ENCODE assay signal across 10 cellular contexts in genomic region chr1:25140073-25140797, GRCh38.
DNase-seq lines count a peak whose midpoint lies in the region; ATAC-seq, FAIRE-seq and TF ChIP-seq lines count a peak whose summit lies in the region.
"Had no signal": no experiment of that assay in that cellular context is flagged by ENCODE, and none has a peak within 500 bp of the region (broad histone marks: within the 10 kb centered on the region; RNA-seq: fewer than 3 reads in every experiment).

No MANE protein-coding gene starts in this region.

- H4K20me1 ChIP-seq in BLaER1 (no peaks in the 10 kb centered on the region), H1 (replicated peaks in 1 of 2; ENCODE audit: control insufficient read depth in 1 of 2, insufficient read depth in 2 of 2, low read length in 2 of 2) (no peaks in the 10 kb centered on the region)

- H3K18ac ChIP-seq in H1 (ENCODE audit: extremely low read depth, low read length) = 0 out of 2 replicates have a peak overlapping the region, but pooled peaks have one; percentile 3

- H4K91ac ChIP-seq in H1 (replicated peaks; ENCODE audit: insufficient read length, low read length) = peak overlapping the region; percentile 67

- H3K4me3 ChIP-seq in BLaER1 (no peak overlapping the region), H1 (ENCODE audit: extremely low read depth in 1 of 4, insufficient read depth in 2 of 4, low read depth in 3 of 4, low read length in 4 of 4) (no peak overlapping the region)

- DNase-seq in H1 (ENCODE audit: low read depth in 1 of 2, low spot score in 2 of 2) (peak in 1 of 2 experiments; percentile 44), endothelial cell (ENCODE audit: low spot score) (no peak), WTC11 (ENCODE audit: low spot score) (no peak), HTR-8/SVneo (ENCODE audit: insufficient read length, low spot score) (no peak)
- DNase-seq: activated naive CD4-positive, alpha-beta T cell treated with Interleukin-2 at 50 U/mL for 16 hours had no signal

- peak overlapping the region; percentile 45; the same call in 1 of the 2 replicates for H4K8ac ChIP-seq in H1 (ENCODE audit: extremely low read depth, insufficient read depth, low read length)

- H3K36me3 Mint-ChIP-seq in endothelial cell (ENCODE audit: low read depth, unreplicated experiment) (no peaks in the 10 kb centered on the region), WTC11 (no peaks in the 10 kb centered on the region)

- no peaks in the 10 kb centered on the region for H3K36me3 ChIP-seq in BLaER1
- no peaks in the 10 kb centered on the region for H3K36me3 ChIP-seq in H1 (ENCODE audit: control insufficient read depth in 2 of 4, insufficient read depth in 4 of 4, low read length in 3 of 4)

- H3K23ac ChIP-seq in H1 (ENCODE audit: insufficient read length) = no peak overlapping the region

- H3K9me3 Mint-ChIP-seq in endothelial cell (ENCODE audit: unreplicated experiment) (no peaks in the 10 kb centered on the region), WTC11 (no peaks in the 10 kb centered on the region)

- H3K4ac ChIP-seq in H1 (replicated peaks; ENCODE audit: insufficient read length, low read depth, low read length) = no peak overlapping the region

- ATAC-seq in GM19438 (IDR thresholded peaks at IDR 0.05; ENCODE audit: low read depth, unreplicated experiment) (peak; percentile 83), HG03460 (IDR thresholded peaks at IDR 0.05; ENCODE audit: unreplicated experiment) (peak; percentile 73), GM21528 (IDR thresholded peaks at IDR 0.05; ENCODE audit: low FRiP score, unreplicated experiment) (no peak), WTC11 (no peak; the same call in 1 of the 2 replicates)

- CTCF ChIA-PET in H1 (lab: Charles Lee; ENCODE audit: partially characterized antibody) = interaction anchor here (0.6 to 3.7 kb wide), 5 partner anchors 8 to 65 kb away, joined by 3 to 27 read pairs (median 5); no protein-coding TSS in a partner anchor
- CTCF ChIA-PET in WTC11 (lab: Charles Lee) = interaction anchor here (1.6 kb wide), 1 partner anchor 64 kb away, joined by 6 read pairs; no protein-coding TSS in a partner anchor

- peaks cover 58% of the 10 kb centered on the region for H3K4me1 ChIP-seq in BLaER1
- peaks cover 0 to 5% (median 1%) of the 10 kb centered on the region in 4 experiments; a peak in 2 of 7 replicates for H3K4me1 ChIP-seq in H1 (replicated peaks in 1 of 4; ENCODE audit: control insufficient read depth in 3 of 4, insufficient read depth in 4 of 4, low read length in 3 of 4)

- no peak for TF ChIP-seq CTCF in H1 (IDR thresholded peaks at IDR 0.05; ENCODE audit: control extremely low read depth in 1 of 3, insufficient read depth in 1 of 3, low read depth in 1 of 3, low read length in 3 of 3)
- TF ChIP-seq CTCF in endothelial cell (IDR thresholded peaks at IDR 0.05; ENCODE audit: unreplicated experiment) = no peak
- no peak for TF ChIP-seq CTCF in WTC11 (IDR thresholded peaks at IDR 0.05)

- H3K27ac ChIP-seq in BLaER1 (no peak overlapping the region), H1 (ENCODE audit: low read depth, low read length) (no peak overlapping the region)
- H3K27ac ChIP-seq: C4-2B had no signal

- no peak overlapping the region for H3K56ac ChIP-seq in H1 (replicated peaks; ENCODE audit: insufficient read length, low read depth, low read length)

- no peak overlapping the region; the same call in 1 of the 2 replicates for H2AK5ac ChIP-seq in H1 (ENCODE audit: low read depth, low read length)

- no peak for TF ChIP-seq POLR2A in H1 (IDR thresholded peaks at IDR 0.05; ENCODE audit: control extremely low read depth in 1 of 2, low read depth in 2 of 2, low read length in 2 of 2)

- H3K4me1 Mint-ChIP-seq in endothelial cell (ENCODE audit: unreplicated experiment) (peaks cover 10% of the 10 kb centered on the region), WTC11 (peaks cover 11% of the 10 kb centered on the region)

- H2BK5ac ChIP-seq in H1 (ENCODE audit: low read depth, low read length) = no peak overlapping the region; the same call in 1 of the 2 replicates

- peaks cover 10% of the 10 kb centered on the region for H3K27me3 Mint-ChIP-seq in endothelial cell (ENCODE audit: unreplicated experiment)
- H3K27me3 Mint-ChIP-seq in WTC11 (ENCODE audit: low read depth) = no peaks in the 10 kb centered on the region

- H3K9me3 ChIP-seq in BLaER1 = no peaks in the 10 kb centered on the region
- no peaks in the 10 kb centered on the region for H3K9me3 ChIP-seq in H1 (ENCODE audit: insufficient read depth in 2 of 2, low read depth in 1 of 2, low read length in 1 of 2)

- H3K27ac Mint-ChIP-seq in endothelial cell (ENCODE audit: unreplicated experiment) (no peak overlapping the region), WTC11 (no peak overlapping the region; the same call in 1 of the 2 replicates)

- H3K79me2 ChIP-seq in H1 (ENCODE audit: control insufficient read depth in 1 of 2, insufficient read depth in 2 of 2, low read length in 2 of 2) = no peaks in the 10 kb centered on the region

- H3K4me2 ChIP-seq in BLaER1 (peak overlapping the region; percentile 79), H1 (ENCODE audit: insufficient read depth in 1 of 2, low read depth in 2 of 2, low read length in 2 of 2) (no peak overlapping the region)

- H2BK20ac ChIP-seq in H1 (ENCODE audit: low read length) = 0 out of 2 replicates have a peak overlapping the region, but pooled peaks have one; percentile 40

- H3K4me3 Mint-ChIP-seq in endothelial cell (ENCODE audit: unreplicated experiment) (no peak overlapping the region), WTC11 (no peak overlapping the region)

- no peak overlapping the region for H2BK120ac ChIP-seq in H1 (replicated peaks; ENCODE audit: low read depth, low read length)

- H3K14ac ChIP-seq in H1 (ENCODE audit: insufficient read length) = no peak overlapping the region

- 91% methylated on average over 15 of the region's 15 CpGs; no CpG with 5 or more reads in 1 of the 2 experiments for WGBS in H1 (ENCODE audit: extremely low coverage in 1 of 2, insufficient coverage in 1 of 2, insufficient read length in 1 of 2, insufficient replicate concordance in 2 of 2, low coverage in 1 of 2, low lambda C conversion rate in 2 of 2, missing lambda C conversion rate in 1 of 2), 2 experiments

- no peak overlapping the region for H4K5ac ChIP-seq in H1 (ENCODE audit: insufficient read length, low read depth, low read length)

- H3K23me2 ChIP-seq in H1 (ENCODE audit: low read depth, low read length) = no peaks in the 10 kb centered on the region

- no peak overlapping the region for H2AFZ ChIP-seq in H1 (ENCODE audit: low read length)

- 0 out of 2 replicates have a peak overlapping the region, but pooled peaks have one; percentile 19 for H2BK15ac ChIP-seq in H1 (ENCODE audit: low read length)

- TF ChIP-seq RAD21 in H1 (IDR thresholded peaks at IDR 0.05 in 1 of 2, conservative IDR thresholded peaks at IDR 0.05 in 1 of 2; ENCODE audit: low read depth in 2 of 2, low read length in 2 of 2) = no peak

- H3K9ac ChIP-seq in BLaER1 (no peak overlapping the region), H1 (replicated peaks in 1 of 4; ENCODE audit: extremely low read depth in 1 of 4, low read depth in 3 of 4, low read length in 3 of 4) (no peak overlapping the region; a peak in 1 of 7 replicates)

- no peaks in the 10 kb centered on the region for H3K79me1 ChIP-seq in H1 (ENCODE audit: low read depth, low read length)

- no peaks in the 10 kb centered on the region for H3K27me3 ChIP-seq in BLaER1
- H3K27me3 ChIP-seq in H1 (replicated peaks in 1 of 4; ENCODE audit: control insufficient read depth in 3 of 4, extremely low read depth in 1 of 4, insufficient read depth in 3 of 4, low read length in 3 of 4) = no peaks in the 10 kb centered on the region

- POLR2A ChIA-PET in H1 (lab: Charles Lee; ENCODE audit: partially characterized antibody) (no interaction called here), WTC11 (lab: Charles Lee) (no interaction called here)

- TF ChIP-seq EP300 in H1 (IDR thresholded peaks at IDR 0.05; ENCODE audit: borderline replicate concordance in 1 of 2, low read depth in 2 of 2, low read length in 2 of 2) = no peak

- no peak overlapping the region for H2BK12ac ChIP-seq in H1 (ENCODE audit: low read depth, low read length)

- FAIRE-seq in H1 (lab: Jason Lieb, UNC) = no peak
- FAIRE-seq in HTR-8/SVneo (lab: Jason Lieb, UNC) = no peak

TF ChIP-seq in H1, 55 proteins besides CTCF, POLR2A, EP300 and RAD21:
- no peak for TF ChIP-seq GABPA (IDR thresholded peaks at IDR 0.05; ENCODE audit: borderline replicate concordance, insufficient read depth, low read length)
- no peak for TF ChIP-seq ZNF274 (IDR thresholded peaks at IDR 0.05; ENCODE audit: borderline replicate concordance, extremely low read depth, low read length)
- no peak for TF ChIP-seq EZH2 (IDR thresholded peaks at IDR 0.05; ENCODE audit: low read depth, low read length, severe bottlenecking)
- no peak for TF ChIP-seq RXRA (IDR thresholded peaks at IDR 0.05; ENCODE audit: insufficient read depth, low read depth, low read length)

TF ChIP-seq in WTC11, 78 proteins besides CTCF, POLR2A, EP300 and RAD21 (continues in another document):
- TF ChIP-seq CBFB (CRISPR knock-in tag; IDR thresholded peaks at IDR 0.05; ENCODE audit: low read depth) = no peak
- no peak for TF ChIP-seq FOXK1 (CRISPR knock-in tag; IDR thresholded peaks at IDR 0.05)
- no peak for TF ChIP-seq PRDM15 (CRISPR knock-in tag; IDR thresholded peaks at IDR 0.05)

Comparison
In these comparisons a context has a peak if more than half of its experiments do, and no peak if none do; other contexts are left out.
1. ATAC-seq: peak in GM19438 (single experiment) and HG03460 (single experiment); none in GM21528 (single experiment) and WTC11 (single experiment).